8 cellular contexts compared by ENCODE assay signal in the genomic region with DNA sequence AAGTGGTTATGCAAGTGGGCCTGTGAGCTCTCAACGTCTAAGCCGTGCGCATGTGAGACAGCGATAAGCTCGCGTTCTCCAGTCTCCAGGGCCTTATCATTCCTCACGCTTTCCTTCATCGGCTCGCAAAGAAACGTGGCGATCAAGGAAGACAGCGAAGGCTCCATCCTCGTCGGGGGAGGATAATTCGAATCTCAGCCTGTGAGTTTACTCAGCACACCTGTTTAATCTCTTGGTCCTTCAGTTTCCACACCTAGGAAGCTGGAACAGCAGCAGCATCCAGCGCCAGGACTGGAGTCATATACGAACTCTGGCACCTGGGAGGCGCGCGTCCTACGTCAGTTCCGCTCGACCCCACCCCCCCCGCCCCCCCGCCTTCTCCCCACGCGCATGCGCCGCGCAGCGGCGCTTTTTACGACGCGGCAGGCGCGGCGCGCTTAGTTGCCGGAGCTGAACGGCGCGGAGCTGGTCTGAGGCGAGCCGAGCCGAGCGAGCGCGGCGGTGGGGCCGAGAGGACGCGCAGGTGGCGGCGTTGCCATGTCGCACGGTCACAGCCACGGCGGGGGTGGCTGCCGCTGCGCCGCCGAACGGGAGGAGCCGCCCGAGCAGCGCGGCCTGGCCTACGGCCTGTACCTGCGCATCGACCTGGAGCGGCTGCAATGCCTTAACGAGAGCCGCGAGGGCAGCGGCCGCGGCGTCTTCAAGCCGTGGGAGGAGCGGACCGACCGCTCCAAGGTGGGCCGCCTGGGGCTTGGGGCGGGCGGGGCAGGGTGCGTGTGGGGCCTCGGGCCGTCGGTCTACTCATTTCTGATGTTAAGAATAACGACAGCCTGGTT. TPM values are rescaled to one million over a fixed set of nuclear protein-coding genes. Genes with fewer than 3 reads are reported as not detected.
DNase-seq lines count a peak whose midpoint lies in the region; ATAC-seq and TF ChIP-seq lines count a peak whose summit lies in the region.

A gene with protein sequence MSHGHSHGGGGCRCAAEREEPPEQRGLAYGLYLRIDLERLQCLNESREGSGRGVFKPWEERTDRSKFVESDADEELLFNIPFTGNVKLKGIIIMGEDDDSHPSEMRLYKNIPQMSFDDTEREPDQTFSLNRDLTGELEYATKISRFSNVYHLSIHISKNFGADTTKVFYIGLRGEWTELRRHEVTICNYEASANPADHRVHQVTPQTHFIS (plus strand): TSS at position 440 of the 836 bp plus-strand sequence. CDS start 98 bp downstream, at position 538.

- intact Hi-C loops in left lung (cut with DNase I) = no loop called here

- H3K27me3 ChIP-seq in left lung = no peaks in the 10 kb centered on the region

- no peak for TF ChIP-seq CTCF in AG10803 (conservative IDR thresholded peaks at IDR 0.05; ENCODE audit: low read length)
- TF ChIP-seq CTCF in left lung (IDR thresholded peaks at IDR 0.05) = no peak

- CTCF ChIA-PET in activated CD4-positive, alpha-beta T cell treated with anti-CD3 and anti-CD28 coated beads, Interleukin-2, amount 10 ng/mL, durations not matched to agents 7 days and 5 days (lab: Charles Lee) = interaction anchor here (0.5 to 2.9 kb wide), 7 partner anchors 14 to 420 kb away, joined by 3 to 7 read pairs (median 3); a partner anchor contains a TSS

- ATAC-seq in HG03521 (IDR thresholded peaks at IDR 0.05; ENCODE audit: unreplicated experiment) (peak; percentile 83), left lung (peak; percentile 86)

- H3K9me3 ChIP-seq in left lung = no peaks in the 10 kb centered on the region

- H3K4me1 Mint-ChIP-seq in activated CD4-positive, alpha-beta T cell treated with anti-CD3 and anti-CD28 coated beads, Interleukin-2, amount 10 ng/mL, durations not matched to agents 7 days and 5 days = peaks cover 46% of the 10 kb centered on the region

- POLR2A ChIA-PET in activated CD4-positive, alpha-beta T cell treated with anti-CD3 and anti-CD28 coated beads, Interleukin-2, amount 10 ng/mL, durations not matched to agents 7 days and 5 days (lab: Charles Lee) = interaction anchor here (0.9 kb wide), 1 partner anchor 13 kb away, joined by 3 read pairs; a partner anchor contains a TSS

- H3K27me3 Mint-ChIP-seq in activated CD4-positive, alpha-beta T cell treated with anti-CD3 and anti-CD28 coated beads, Interleukin-2, amount 10 ng/mL, durations not matched to agents 7 days and 5 days = no peaks in the 10 kb centered on the region

- no peaks in the 10 kb centered on the region for H3K9me3 Mint-ChIP-seq in activated CD4-positive, alpha-beta T cell treated with anti-CD3 and anti-CD28 coated beads, Interleukin-2, amount 10 ng/mL, durations not matched to agents 7 days and 5 days

- peak within 1 kb of the TSS; percentile 94 for H3K4me3 ChIP-seq in AG10803 (ENCODE audit: low read length)
- H3K4me3 ChIP-seq in left lung = peak within 1 kb of the TSS; percentile 69 to 86

- DNase-seq in AG10803 (ENCODE audit: low read depth) (peak; percentile 76), GM19238 (ENCODE audit: insufficient read length, low spot score) (peak; percentile 93), NCI-H748 (lab: John Stamatoyannopoulos, UW; ENCODE audit: unreplicated experiment) (peak; percentile 81), dedifferentiated amniotic fluid mesenchymal stem cell (ENCODE audit: extremely low spot score) (peak; percentile 62), left lung (peak; percentile 84 to 92)
- peak; percentile 78 for DNase-seq in activated CD4-positive, alpha-beta T cell treated with anti-CD3 and anti-CD28 coated beads, Interleukin-2, amount 10 ng/mL, durations not matched to agents 7 days and 5 days
- peak; percentile 68 for DNase-seq in stimulated activated CD4-positive, alpha-beta T cell treated with anti-CD3 and anti-CD28 coated beads, Interleukin-2, amount 100 ng/mL, for 4 hours (ENCODE audit: low read depth)

- peak within 1 kb of the TSS; percentile 82 for H3K4me3 Mint-ChIP-seq in activated CD4-positive, alpha-beta T cell treated with anti-CD3 and anti-CD28 coated beads, Interleukin-2, amount 10 ng/mL, durations not matched to agents 7 days and 5 days

- peaks cover 0 to 15% of the 10 kb centered on the region in 2 donors for H3K36me3 ChIP-seq in left lung

- H3K27ac ChIP-seq in left lung = peak within 1 kb of the TSS; percentile 83 to 86

- H3K4me1 ChIP-seq in left lung = peaks cover 15 to 38% of the 10 kb centered on the region in 2 donors

- peak within 1 kb of the TSS; percentile 95 for H3K27ac Mint-ChIP-seq in activated CD4-positive, alpha-beta T cell treated with anti-CD3 and anti-CD28 coated beads, Interleukin-2, amount 10 ng/mL, durations not matched to agents 7 days and 5 days

- H3K36me3 Mint-ChIP-seq in activated CD4-positive, alpha-beta T cell treated with anti-CD3 and anti-CD28 coated beads, Interleukin-2, amount 10 ng/mL, durations not matched to agents 7 days and 5 days (ENCODE audit: low read depth) = peaks cover 9% of the 10 kb centered on the region

RNA-seq across cellular contexts. Expression of the gene that starts here (rescaled TPM):
- 10 to 100 TPM; 54.3 to 55.3 TPM for total RNA-seq in activated CD4-positive, alpha-beta T cell treated with anti-CD3 and anti-CD28 coated beads, Interleukin-2, amount 10 ng/mL, durations not matched to agents 7 days and 5 days
- 10 to 100 TPM; 50.3 to 63.8 TPM for total RNA-seq in left lung

Comparison
In these comparisons a context has a peak if more than half of its experiments do, and no peak if none do; other contexts are left out.
1. Peak in every context shown above with its lines: DNase-seq, ATAC-seq, H3K4me3 ChIP-seq and H3K27ac ChIP-seq.